ENCODE assay signal across 19 cellular contexts in the genomic region with DNA sequence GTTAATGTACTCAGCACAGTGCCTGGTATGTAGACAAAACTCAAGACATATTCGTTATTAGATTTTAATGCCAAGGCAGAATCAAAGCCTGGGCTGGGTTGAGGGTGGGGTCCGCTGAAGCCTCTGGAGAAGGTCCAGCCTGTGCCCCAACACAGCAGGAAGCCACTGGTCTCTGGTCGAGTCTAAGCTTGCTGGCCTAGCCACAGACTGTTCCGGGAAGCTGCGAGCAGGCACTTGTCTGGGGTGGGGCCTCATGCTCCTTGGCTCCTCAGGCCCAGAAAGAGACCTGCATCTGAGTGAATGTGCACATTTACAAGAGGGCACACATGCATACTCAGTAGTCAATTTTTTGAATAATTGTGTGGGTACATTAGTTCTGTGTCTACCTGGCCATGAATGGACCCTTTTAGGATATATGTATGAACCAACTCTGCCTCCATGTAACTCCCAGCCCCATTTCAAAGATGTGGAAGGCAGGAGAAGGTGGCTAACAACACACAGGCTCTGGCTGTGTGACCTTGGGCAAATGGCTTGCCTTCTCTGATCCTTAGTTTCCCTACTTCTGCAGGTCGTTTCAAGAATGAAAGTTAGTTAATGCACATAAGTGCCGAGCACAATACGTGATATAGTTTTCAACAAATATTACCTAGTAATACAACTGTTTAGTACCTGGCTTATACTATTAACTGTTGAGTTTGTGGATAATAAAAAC. TPM values are rescaled to one million over a fixed set of nuclear protein-coding genes. Genes with fewer than 3 reads are reported as not detected.
"Had no signal": no experiment of that assay in that cellular context is flagged by ENCODE, and none has a peak within 500 bp of the region (broad histone marks: within the 10 kb centered on the region; RNA-seq: fewer than 3 reads in every experiment).

No MANE protein-coding gene starts in this region.

- H3K27me3 ChIP-seq: cardiac muscle cell, thyroid gland had no signal

- H3K4me1 ChIP-seq: pancreas had no signal

- DNase-seq: activated CD4-positive, alpha-beta T cell treated with anti-CD3 and anti-CD28 coated beads for 48 hours; activated CD8-positive, alpha-beta T cell treated with anti-CD3 and anti-CD28 coated beads for 36 hours; activated effector memory CD4-positive, alpha-beta T cell treated with Interleukin-2 at 50 U/mL for 16 hours; activated naive CD4-positive, alpha-beta T cell treated with anti-CD3 and anti-CD28 coated beads, Interleukin-2, amount 50 U/mL, for 16 hours; activated T-cell treated with anti-CD3 and anti-CD28 coated beads, Interleukin-2, amount 50 U/mL, for 4 hours; heart right ventricle; mucosa of descending colon; naive thymus-derived CD4-positive, alpha-beta T cell; pancreas; stimulated activated CD4-positive, alpha-beta T cell treated with anti-CD3 and anti-CD28 coated beads, Interleukin-2, amount 100 ng/mL, for 48 hours; T-helper 2 cell; thyroid gland had no signal

- ATAC-seq: activated CD8-positive, alpha-beta T cell treated with anti-CD3 and anti-CD28 coated beads for 36 hours; activated T-cell treated with anti-CD3 and anti-CD28 coated beads, Interleukin-2, amount 50 U/mL, for 4 hours; heart right ventricle; mucosa of descending colon; naive thymus-derived CD4-positive, alpha-beta T cell; pancreas; stimulated activated memory B cell treated with anti-CD40 and anti-IgM and Interleukin-4, amounts not matched to agents 10 μg/mL and 1 μg/mL and 100 μg/mL, for 72 hours; WTC11 had no signal

- H3K4me3 ChIP-seq: cardiac muscle cell, heart right ventricle, mucosa of descending colon, pancreas, thyroid gland had no signal

- H3K9me3 ChIP-seq: heart right ventricle, mucosa of descending colon, pancreas, thyroid gland had no signal

- H3K36me3 ChIP-seq: cardiac muscle cell, heart right ventricle, pancreas, thyroid gland had no signal

- H3K27ac ChIP-seq: cardiac muscle cell, heart right ventricle, pancreas, thyroid gland had no signal

- FAIRE-seq: astrocyte, frontal cortex, pancreas, TTC549 had no signal

RNA-seq across cellular contexts. Expression of a gene that starts 18.3 kb away (rescaled TPM):
- total RNA-seq: activated CD8-positive, alpha-beta T cell treated with anti-CD3 and anti-CD28 coated beads for 36 hours; activated T-cell treated with anti-CD3 and anti-CD28 coated beads, Interleukin-2, amount 50 U/mL, for 4 hours; mucosa of descending colon; naive thymus-derived CD4-positive, alpha-beta T cell had no signal
- polyA plus RNA-seq: fibroblast of lung; naive thymus-derived CD4-positive, alpha-beta T cell had no signal
